ENCODE assay signal across 8 cellular contexts in the genomic region with DNA sequence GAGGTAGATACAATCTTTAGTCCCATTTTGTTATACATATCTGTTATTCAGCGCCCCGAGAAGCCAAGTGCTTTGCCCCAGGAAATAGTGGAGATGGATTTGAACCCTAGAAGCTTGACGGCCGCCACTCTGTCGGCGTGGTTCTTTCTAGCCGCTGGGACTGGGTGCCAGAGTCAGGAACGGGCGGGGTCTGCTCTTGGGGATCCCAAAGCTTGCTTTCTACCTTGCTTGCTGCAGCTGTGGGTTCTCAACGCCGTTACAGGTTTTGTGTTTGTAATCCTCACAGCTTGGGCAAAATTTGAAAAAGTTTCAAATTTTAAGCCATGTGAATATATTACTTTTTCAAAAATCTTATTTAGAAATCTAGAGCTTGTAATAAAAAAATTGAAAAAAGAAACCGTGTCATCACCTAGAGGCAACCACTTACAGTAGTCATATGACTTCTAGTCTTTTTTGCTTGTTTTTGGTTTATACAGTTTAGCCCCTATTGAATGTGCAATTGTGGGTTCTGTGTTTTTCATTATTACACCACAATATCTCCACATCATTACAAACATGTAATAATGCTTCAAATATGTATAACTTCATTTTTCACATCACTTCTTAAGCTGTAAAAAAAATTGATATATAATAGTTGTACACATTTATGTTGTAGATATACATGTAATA. TPM values are rescaled to one million over a fixed set of nuclear protein-coding genes. Genes with fewer than 3 reads are reported as not detected.
DNase-seq lines count a peak whose midpoint lies in the region; ATAC-seq lines count a peak whose summit lies in the region.

No MANE protein-coding gene starts in this region.

- H3K9me3 Mint-ChIP-seq in activated naive CD8-positive, alpha-beta T cell treated with anti-CD3 and anti-CD28 coated beads for 36 hours: no peaks in the 10 kb centered on the region

- H3K36me3 Mint-ChIP-seq in activated naive CD8-positive, alpha-beta T cell treated with anti-CD3 and anti-CD28 coated beads for 36 hours: peaks cover 7% of the 10 kb centered on the region

- DNase-seq in AG08396 (ENCODE audit: low spot score) (peak; percentile 20), NCI-H345 (lab: John Stamatoyannopoulos, UW) (peak; percentile 55), right cardiac atrium (peak in 1 of 3 donors; percentile 58), skeletal muscle cell (ENCODE audit: low read depth) (no peak), SHP77 (lab: John Stamatoyannopoulos, UW) (no peak), HPDE6-E6E7 (ENCODE audit: extremely low spot score) (no peak)
- DNase-seq in activated naive CD8-positive, alpha-beta T cell treated with anti-CD3 and anti-CD28 coated beads for 36 hours: peak; percentile 53

- H3K27ac ChIP-seq in right cardiac atrium (ENCODE audit: low read length): peak overlapping the region; percentile 96

- peak; percentile 14 for ATAC-seq in GM19452 (IDR thresholded peaks at IDR 0.05; ENCODE audit: unreplicated experiment)
- ATAC-seq in right cardiac atrium: peak in 1 of 2 donors; percentile 19

- intact Hi-C loops in right cardiac atrium (cut with DNase I): no loop called here

- no peaks in the 10 kb centered on the region for H3K27me3 Mint-ChIP-seq in activated naive CD8-positive, alpha-beta T cell treated with anti-CD3 and anti-CD28 coated beads for 36 hours

- peak overlapping the region; percentile 99 for H3K4me3 Mint-ChIP-seq in activated naive CD8-positive, alpha-beta T cell treated with anti-CD3 and anti-CD28 coated beads for 36 hours

- H3K27me3 ChIP-seq in right cardiac atrium (ENCODE audit: control insufficient read depth, insufficient read depth): no peaks in the 10 kb centered on the region

- peaks cover 43% of the 10 kb centered on the region for H3K4me1 Mint-ChIP-seq in activated naive CD8-positive, alpha-beta T cell treated with anti-CD3 and anti-CD28 coated beads for 36 hours

- WGBS in right cardiac atrium: under 1% methylated on average over 12 of the region's 12 CpGs

- peaks cover 5% of the 10 kb centered on the region for H3K4me1 ChIP-seq in right cardiac atrium (ENCODE audit: control insufficient read depth, insufficient read depth, low read length)

- no peaks in the 10 kb centered on the region for H3K9me3 ChIP-seq in right cardiac atrium (ENCODE audit: control insufficient read depth, low read length)

- H3K27ac Mint-ChIP-seq in activated naive CD8-positive, alpha-beta T cell treated with anti-CD3 and anti-CD28 coated beads for 36 hours: peak overlapping the region; percentile 95

- H3K4me3 ChIP-seq in right cardiac atrium (ENCODE audit: low read length): peak overlapping the region; percentile 83
- H3K4me3 ChIP-seq in skeletal muscle cell (ENCODE audit: low read depth, low read length): peak overlapping the region; percentile 87

RNA-seq across cellular contexts. Expression of a gene that starts 0.8 kb away (rescaled TPM):
- 10 to 100 TPM; 72.0 to 76.9 TPM for total RNA-seq in activated naive CD8-positive, alpha-beta T cell treated with anti-CD3 and anti-CD28 coated beads for 36 hours
- 100 to 1,000 TPM; 134 to 163 (median 151) TPM for total RNA-seq in right cardiac atrium
- 289 TPM for polyA plus RNA-seq in right cardiac atrium

RNA-seq across cellular contexts. Expression of a gene that starts 41.5 kb away (rescaled TPM):
- total RNA-seq in activated naive CD8-positive, alpha-beta T cell treated with anti-CD3 and anti-CD28 coated beads for 36 hours: under 1 TPM; 0.62 to 0.95 TPM
- 10 to 100 TPM; 61.8 to 85.7 (median 79.8) TPM for total RNA-seq in right cardiac atrium
- polyA plus RNA-seq in right cardiac atrium: 116 TPM

Comparison
In these comparisons a context has a peak if more than half of its experiments do, and no peak if none do; other contexts are left out.
1. DNase-seq: peak in AG08396 (single experiment), NCI-H345 (single experiment) and activated naive CD8-positive, alpha-beta T cell treated with anti-CD3 and anti-CD28 coated beads for 36 hours (single experiment); none in skeletal muscle cell (single experiment), SHP77 (0 of 2) and HPDE6-E6E7 (single experiment).
2. RNA of a gene that starts 41.5 kb away (total RNA-seq): 61.8 to 85.7 TPM in right cardiac atrium; 0.62 to 0.95 TPM in activated naive CD8-positive, alpha-beta T cell treated with anti-CD3 and anti-CD28 coated beads for 36 hours; every median in the first group is over 10 times any median in the second.